1 cellular context compared by ENCODE assay signal in the genomic region with DNA sequence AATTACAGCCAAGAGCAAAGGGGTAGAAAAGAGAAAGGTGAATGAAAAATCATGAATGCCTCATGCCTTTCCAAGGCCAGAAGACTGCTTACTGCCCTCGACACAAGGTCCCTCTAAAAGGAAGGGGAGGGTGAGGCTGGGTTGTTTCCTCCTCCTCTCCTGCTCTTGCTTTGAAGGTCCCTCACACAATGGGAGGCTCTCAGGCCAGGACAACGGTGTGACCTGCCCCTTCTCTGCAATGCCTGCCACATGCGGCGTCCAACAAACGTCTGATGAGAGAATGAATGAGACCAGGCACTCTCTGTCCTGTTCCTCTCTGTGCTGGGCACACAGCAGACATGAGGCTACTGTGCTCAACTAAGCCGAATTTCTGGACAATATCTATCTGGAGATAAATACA.
TF ChIP-seq lines count a peak whose summit lies in the region.

No MANE protein-coding gene starts in this region.

TF ChIP-seq in HepG2, 621 proteins besides CTCF, POLR2A, EP300 and RAD21 (continues in another document):
- TF ChIP-seq SALL1 (CRISPR knock-in tag; IDR thresholded peaks at IDR 0.05) (peak; percentile 29; the same call in 1 of the 2 replicates), SP5 (CRISPR knock-in tag; IDR thresholded peaks at IDR 0.05; ENCODE audit: borderline replicate concordance, low read depth) (peak; percentile 64), ZSCAN21 (CRISPR knock-in tag; IDR thresholded peaks at IDR 0.05; ENCODE audit: borderline replicate concordance) (0 out of 2 replicates have a peak, but pooled peaks have one; percentile 56), NR2F6 (IDR thresholded peaks at IDR 0.05) (no peak), NR2F6 (CRISPR knock-in tag; IDR thresholded peaks at IDR 0.05) (0 out of 2 replicates have a peak, but pooled peaks have one; percentile 27), ZBTB20 (CRISPR knock-in tag; IDR thresholded peaks at IDR 0.05; ENCODE audit: borderline replicate concordance, low read depth) (0 out of 2 replicates have a peak, but pooled peaks have one; percentile 29), SOX5 (CRISPR knock-in tag; IDR thresholded peaks at IDR 0.05; ENCODE audit: borderline replicate concordance) (peak; percentile 80), ZNF674 (CRISPR knock-in tag; IDR thresholded peaks at IDR 0.05; ENCODE audit: low read depth) (no peak), SOX13 (IDR thresholded peaks at IDR 0.05) (no peak), SOX13 (CRISPR knock-in tag; conservative IDR thresholded peaks at IDR 0.05 in 1 of 2, IDR thresholded peaks at IDR 0.05 in 1 of 2) (peak in 1 of 2 experiments; percentile 90; a peak in 2 of 4 replicates), ZNF160 (CRISPR knock-in tag; IDR thresholded peaks at IDR 0.05) (no peak), TMF1 (CRISPR knock-in tag; IDR thresholded peaks at IDR 0.05; ENCODE audit: low read depth) (no peak), NR3C1 (CRISPR knock-in tag; IDR thresholded peaks at IDR 0.05) (no peak), ZBTB38 (CRISPR knock-in tag; IDR thresholded peaks at IDR 0.05) (no peak), ZNF205 (CRISPR knock-in tag; IDR thresholded peaks at IDR 0.05) (peak; percentile 66; the same call in 1 of the 2 replicates), ZFP41 (CRISPR knock-in tag; IDR thresholded peaks at IDR 0.05; ENCODE audit: borderline replicate concordance) (no peak), EED (CRISPR knock-in tag; IDR thresholded peaks at IDR 0.05) (no peak), HNF4A (CRISPR knock-in tag; IDR thresholded peaks at IDR 0.05) (peak; percentile 5; the same call in 1 of the 2 replicates), ATF1 (CRISPR knock-in tag; IDR thresholded peaks at IDR 0.05) (no peak), FOXA1 (IDR thresholded peaks at IDR 0.05) (no peak), FOXA1 (CRISPR knock-in tag; IDR thresholded peaks at IDR 0.05) (no peak), MYC (CRISPR knock-in tag; IDR thresholded peaks at IDR 0.05; ENCODE audit: borderline replicate concordance) (peak; percentile 57; the same call in 1 of the 2 replicates), MEF2D (CRISPR knock-in tag; IDR thresholded peaks at IDR 0.05) (0 out of 2 replicates have a peak, but pooled peaks have one; percentile 36), ZNF484 (CRISPR knock-in tag; IDR thresholded peaks at IDR 0.05; ENCODE audit: borderline replicate concordance, low read depth) (no peak), ETV5 (CRISPR knock-in tag; IDR thresholded peaks at IDR 0.05; ENCODE audit: borderline replicate concordance) (peak; percentile 23; the same call in 1 of the 2 replicates), HOXA9 (CRISPR knock-in tag; IDR thresholded peaks at IDR 0.05; ENCODE audit: borderline replicate concordance) (no peak), KAT8 (CRISPR knock-in tag; IDR thresholded peaks at IDR 0.05) (0 out of 2 replicates have a peak, but pooled peaks have one; percentile 21), ERF (CRISPR knock-in tag; IDR thresholded peaks at IDR 0.05) (peak; percentile 46; the same call in 1 of the 2 replicates), SAP130 (CRISPR knock-in tag; IDR thresholded peaks at IDR 0.05; ENCODE audit: low read depth) (peak; percentile 39; the same call in 1 of the 2 replicates), ZNF777 (CRISPR knock-in tag; IDR thresholded peaks at IDR 0.05) (0 out of 2 replicates have a peak, but pooled peaks have one; percentile 59), HNRNPH1 (optimal IDR thresholded peaks at IDR 0.05; ENCODE audit: low read depth, low read length) (no peak), ZNF577 (CRISPR knock-in tag; IDR thresholded peaks at IDR 0.05; ENCODE audit: borderline replicate concordance, low read depth) (no peak), CREB1 (IDR thresholded peaks at IDR 0.05) (no peak), CREB1 (CRISPR knock-in tag; IDR thresholded peaks at IDR 0.05) (peak; percentile 32; the same call in 1 of the 2 replicates), DR1 (CRISPR knock-in tag; IDR thresholded peaks at IDR 0.05) (no peak), KLF16 (CRISPR knock-in tag; IDR thresholded peaks at IDR 0.05) (0 out of 4 replicates have a peak, but pooled peaks of 1 of the 2 experiments have one; percentile 21), SOX6 (IDR thresholded peaks at IDR 0.05) (no peak), SOX6 (CRISPR knock-in tag; IDR thresholded peaks at IDR 0.05) (peak; percentile 64), GZF1 (CRISPR knock-in tag; IDR thresholded peaks at IDR 0.05) (no peak), POLR2AphosphoS5 (IDR thresholded peaks at IDR 0.05; ENCODE audit: low read depth, low read length) (no peak), KMT2A (CRISPR knock-in tag; IDR thresholded peaks at IDR 0.05) (0 out of 2 replicates have a peak, but pooled peaks have one; percentile 45), ZNF614 (CRISPR knock-in tag; IDR thresholded peaks at IDR 0.05; ENCODE audit: borderline replicate concordance) (0 out of 2 replicates have a peak, but pooled peaks have one; percentile 36)
- TF ChIP-seq, protein P1, sequence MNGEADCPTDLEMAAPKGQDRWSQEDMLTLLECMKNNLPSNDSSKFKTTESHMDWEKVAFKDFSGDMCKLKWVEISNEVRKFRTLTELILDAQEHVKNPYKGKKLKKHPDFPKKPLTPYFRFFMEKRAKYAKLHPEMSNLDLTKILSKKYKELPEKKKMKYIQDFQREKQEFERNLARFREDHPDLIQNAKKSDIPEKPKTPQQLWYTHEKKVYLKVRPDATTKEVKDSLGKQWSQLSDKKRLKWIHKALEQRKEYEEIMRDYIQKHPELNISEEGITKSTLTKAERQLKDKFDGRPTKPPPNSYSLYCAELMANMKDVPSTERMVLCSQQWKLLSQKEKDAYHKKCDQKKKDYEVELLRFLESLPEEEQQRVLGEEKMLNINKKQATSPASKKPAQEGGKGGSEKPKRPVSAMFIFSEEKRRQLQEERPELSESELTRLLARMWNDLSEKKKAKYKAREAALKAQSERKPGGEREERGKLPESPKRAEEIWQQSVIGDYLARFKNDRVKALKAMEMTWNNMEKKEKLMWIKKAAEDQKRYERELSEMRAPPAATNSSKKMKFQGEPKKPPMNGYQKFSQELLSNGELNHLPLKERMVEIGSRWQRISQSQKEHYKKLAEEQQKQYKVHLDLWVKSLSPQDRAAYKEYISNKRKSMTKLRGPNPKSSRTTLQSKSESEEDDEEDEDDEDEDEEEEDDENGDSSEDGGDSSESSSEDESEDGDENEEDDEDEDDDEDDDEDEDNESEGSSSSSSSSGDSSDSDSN (CRISPR knock-in tag; IDR thresholded peaks at IDR 0.05), result peak; percentile 27; the same call in 1 of the 2 replicates
- TF ChIP-seq, protein P2, sequence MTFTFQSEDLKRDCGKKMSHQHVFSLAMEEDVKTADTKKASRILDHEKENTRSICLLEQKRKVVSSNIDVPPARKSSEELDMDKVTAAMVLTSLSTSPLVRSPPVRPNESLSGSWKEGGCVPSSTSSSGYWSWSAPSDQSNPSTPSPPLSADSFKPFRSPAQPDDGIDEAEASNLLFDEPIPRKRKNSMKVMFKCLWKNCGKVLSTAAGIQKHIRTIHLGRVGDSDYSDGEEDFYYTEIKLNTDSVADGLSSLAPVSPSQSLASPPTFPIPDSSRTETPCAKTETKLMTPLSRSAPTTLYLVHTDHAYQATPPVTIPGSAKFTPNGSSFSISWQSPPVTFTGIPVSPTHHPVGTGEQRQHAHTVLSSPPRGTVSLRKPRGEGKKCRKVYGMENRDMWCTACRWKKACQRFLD (CRISPR knock-in tag; IDR thresholded peaks at IDR 0.05; ENCODE audit: borderline replicate concordance), result no peak
- TF ChIP-seq, protein P3, sequence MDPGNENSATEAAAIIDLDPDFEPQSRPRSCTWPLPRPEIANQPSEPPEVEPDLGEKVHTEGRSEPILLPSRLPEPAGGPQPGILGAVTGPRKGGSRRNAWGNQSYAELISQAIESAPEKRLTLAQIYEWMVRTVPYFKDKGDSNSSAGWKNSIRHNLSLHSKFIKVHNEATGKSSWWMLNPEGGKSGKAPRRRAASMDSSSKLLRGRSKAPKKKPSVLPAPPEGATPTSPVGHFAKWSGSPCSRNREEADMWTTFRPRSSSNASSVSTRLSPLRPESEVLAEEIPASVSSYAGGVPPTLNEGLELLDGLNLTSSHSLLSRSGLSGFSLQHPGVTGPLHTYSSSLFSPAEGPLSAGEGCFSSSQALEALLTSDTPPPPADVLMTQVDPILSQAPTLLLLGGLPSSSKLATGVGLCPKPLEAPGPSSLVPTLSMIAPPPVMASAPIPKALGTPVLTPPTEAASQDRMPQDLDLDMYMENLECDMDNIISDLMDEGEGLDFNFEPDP (CRISPR knock-in tag; conservative IDR thresholded peaks at IDR 0.05), result no peak
- TF ChIP-seq, protein P4, sequence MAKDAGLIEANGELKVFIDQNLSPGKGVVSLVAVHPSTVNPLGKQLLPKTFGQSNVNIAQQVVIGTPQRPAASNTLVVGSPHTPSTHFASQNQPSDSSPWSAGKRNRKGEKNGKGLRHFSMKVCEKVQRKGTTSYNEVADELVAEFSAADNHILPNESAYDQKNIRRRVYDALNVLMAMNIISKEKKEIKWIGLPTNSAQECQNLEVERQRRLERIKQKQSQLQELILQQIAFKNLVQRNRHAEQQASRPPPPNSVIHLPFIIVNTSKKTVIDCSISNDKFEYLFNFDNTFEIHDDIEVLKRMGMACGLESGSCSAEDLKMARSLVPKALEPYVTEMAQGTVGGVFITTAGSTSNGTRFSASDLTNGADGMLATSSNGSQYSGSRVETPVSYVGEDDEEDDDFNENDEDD (CRISPR knock-in tag; IDR thresholded peaks at IDR 0.05; ENCODE audit: borderline replicate concordance), result peak; percentile 50; the same call in 1 of the 2 replicates
- TF ChIP-seq, protein P5, sequence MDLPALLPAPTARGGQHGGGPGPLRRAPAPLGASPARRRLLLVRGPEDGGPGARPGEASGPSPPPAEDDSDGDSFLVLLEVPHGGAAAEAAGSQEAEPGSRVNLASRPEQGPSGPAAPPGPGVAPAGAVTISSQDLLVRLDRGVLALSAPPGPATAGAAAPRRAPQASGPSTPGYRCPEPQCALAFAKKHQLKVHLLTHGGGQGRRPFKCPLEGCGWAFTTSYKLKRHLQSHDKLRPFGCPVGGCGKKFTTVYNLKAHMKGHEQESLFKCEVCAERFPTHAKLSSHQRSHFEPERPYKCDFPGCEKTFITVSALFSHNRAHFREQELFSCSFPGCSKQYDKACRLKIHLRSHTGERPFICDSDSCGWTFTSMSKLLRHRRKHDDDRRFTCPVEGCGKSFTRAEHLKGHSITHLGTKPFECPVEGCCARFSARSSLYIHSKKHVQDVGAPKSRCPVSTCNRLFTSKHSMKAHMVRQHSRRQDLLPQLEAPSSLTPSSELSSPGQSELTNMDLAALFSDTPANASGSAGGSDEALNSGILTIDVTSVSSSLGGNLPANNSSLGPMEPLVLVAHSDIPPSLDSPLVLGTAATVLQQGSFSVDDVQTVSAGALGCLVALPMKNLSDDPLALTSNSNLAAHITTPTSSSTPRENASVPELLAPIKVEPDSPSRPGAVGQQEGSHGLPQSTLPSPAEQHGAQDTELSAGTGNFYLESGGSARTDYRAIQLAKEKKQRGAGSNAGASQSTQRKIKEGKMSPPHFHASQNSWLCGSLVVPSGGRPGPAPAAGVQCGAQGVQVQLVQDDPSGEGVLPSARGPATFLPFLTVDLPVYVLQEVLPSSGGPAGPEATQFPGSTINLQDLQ (CRISPR knock-in tag; IDR thresholded peaks at IDR 0.05), result 0 out of 2 replicates have a peak, but pooled peaks have one; percentile 34
- TF ChIP-seq, protein P6, sequence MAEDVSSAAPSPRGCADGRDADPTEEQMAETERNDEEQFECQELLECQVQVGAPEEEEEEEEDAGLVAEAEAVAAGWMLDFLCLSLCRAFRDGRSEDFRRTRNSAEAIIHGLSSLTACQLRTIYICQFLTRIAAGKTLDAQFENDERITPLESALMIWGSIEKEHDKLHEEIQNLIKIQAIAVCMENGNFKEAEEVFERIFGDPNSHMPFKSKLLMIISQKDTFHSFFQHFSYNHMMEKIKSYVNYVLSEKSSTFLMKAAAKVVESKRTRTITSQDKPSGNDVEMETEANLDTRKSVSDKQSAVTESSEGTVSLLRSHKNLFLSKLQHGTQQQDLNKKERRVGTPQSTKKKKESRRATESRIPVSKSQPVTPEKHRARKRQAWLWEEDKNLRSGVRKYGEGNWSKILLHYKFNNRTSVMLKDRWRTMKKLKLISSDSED (CRISPR knock-in tag; IDR thresholded peaks at IDR 0.05), result 0 out of 2 replicates have a peak, but pooled peaks have one; percentile 25
- TF ChIP-seq, protein P7, sequence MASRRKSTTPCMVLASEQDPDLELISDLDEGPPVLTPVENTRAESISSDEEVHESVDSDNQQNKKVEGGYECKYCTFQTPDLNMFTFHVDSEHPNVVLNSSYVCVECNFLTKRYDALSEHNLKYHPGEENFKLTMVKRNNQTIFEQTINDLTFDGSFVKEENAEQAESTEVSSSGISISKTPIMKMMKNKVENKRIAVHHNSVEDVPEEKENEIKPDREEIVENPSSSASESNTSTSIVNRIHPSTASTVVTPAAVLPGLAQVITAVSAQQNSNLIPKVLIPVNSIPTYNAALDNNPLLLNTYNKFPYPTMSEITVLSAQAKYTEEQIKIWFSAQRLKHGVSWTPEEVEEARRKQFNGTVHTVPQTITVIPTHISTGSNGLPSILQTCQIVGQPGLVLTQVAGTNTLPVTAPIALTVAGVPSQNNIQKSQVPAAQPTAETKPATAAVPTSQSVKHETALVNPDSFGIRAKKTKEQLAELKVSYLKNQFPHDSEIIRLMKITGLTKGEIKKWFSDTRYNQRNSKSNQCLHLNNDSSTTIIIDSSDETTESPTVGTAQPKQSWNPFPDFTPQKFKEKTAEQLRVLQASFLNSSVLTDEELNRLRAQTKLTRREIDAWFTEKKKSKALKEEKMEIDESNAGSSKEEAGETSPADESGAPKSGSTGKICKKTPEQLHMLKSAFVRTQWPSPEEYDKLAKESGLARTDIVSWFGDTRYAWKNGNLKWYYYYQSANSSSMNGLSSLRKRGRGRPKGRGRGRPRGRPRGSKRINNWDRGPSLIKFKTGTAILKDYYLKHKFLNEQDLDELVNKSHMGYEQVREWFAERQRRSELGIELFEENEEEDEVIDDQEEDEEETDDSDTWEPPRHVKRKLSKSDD (CRISPR knock-in tag; IDR thresholded peaks at IDR 0.05; ENCODE audit: low read depth), result 0 out of 2 replicates have a peak, but pooled peaks have one; percentile 60
- TF ChIP-seq, protein P8, sequence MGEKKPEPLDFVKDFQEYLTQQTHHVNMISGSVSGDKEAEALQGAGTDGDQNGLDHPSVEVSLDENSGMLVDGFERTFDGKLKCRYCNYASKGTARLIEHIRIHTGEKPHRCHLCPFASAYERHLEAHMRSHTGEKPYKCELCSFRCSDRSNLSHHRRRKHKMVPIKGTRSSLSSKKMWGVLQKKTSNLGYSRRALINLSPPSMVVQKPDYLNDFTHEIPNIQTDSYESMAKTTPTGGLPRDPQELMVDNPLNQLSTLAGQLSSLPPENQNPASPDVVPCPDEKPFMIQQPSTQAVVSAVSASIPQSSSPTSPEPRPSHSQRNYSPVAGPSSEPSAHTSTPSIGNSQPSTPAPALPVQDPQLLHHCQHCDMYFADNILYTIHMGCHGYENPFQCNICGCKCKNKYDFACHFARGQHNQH (CRISPR knock-in tag; IDR thresholded peaks at IDR 0.05), result no peak
- TF ChIP-seq, protein P9, sequence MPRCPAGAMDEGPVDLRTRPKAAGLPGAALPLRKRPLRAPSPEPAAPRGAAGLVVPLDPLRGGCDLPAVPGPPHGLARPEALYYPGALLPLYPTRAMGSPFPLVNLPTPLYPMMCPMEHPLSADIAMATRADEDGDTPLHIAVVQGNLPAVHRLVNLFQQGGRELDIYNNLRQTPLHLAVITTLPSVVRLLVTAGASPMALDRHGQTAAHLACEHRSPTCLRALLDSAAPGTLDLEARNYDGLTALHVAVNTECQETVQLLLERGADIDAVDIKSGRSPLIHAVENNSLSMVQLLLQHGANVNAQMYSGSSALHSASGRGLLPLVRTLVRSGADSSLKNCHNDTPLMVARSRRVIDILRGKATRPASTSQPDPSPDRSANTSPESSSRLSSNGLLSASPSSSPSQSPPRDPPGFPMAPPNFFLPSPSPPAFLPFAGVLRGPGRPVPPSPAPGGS (CRISPR knock-in tag; IDR thresholded peaks at IDR 0.05), result no peak
